In genomic region chr2:196718796-196719564, GRCh38 we compare ENCODE assay signal across 1 cellular context.
TF ChIP-seq lines count a peak whose summit lies in the region.

No MANE protein-coding gene starts in this region.

TF ChIP-seq in HepG2, 621 proteins besides CTCF, POLR2A, EP300 and RAD21 (continued from another document and continues in another):
- peak; percentile 52; the same call in 1 of the 2 replicates for TF ChIP-seq ARID5B (CRISPR knock-in tag; IDR thresholded peaks at IDR 0.05)
- no peak for TF ChIP-seq HDAC1 (CRISPR knock-in tag; IDR thresholded peaks at IDR 0.05)
- TF ChIP-seq NFIB (CRISPR knock-in tag; IDR thresholded peaks at IDR 0.05; ENCODE audit: borderline replicate concordance) = no peak
- no peak for TF ChIP-seq ZBTB44 (CRISPR knock-in tag; IDR thresholded peaks at IDR 0.05)
- no peak for TF ChIP-seq MXI1 (IDR thresholded peaks at IDR 0.05; ENCODE audit: borderline replicate concordance, low read depth, low read length)
- TF ChIP-seq ZNF318 (CRISPR knock-in tag; IDR thresholded peaks at IDR 0.05) = no peak
- TF ChIP-seq POLR2AphosphoS2 (IDR thresholded peaks at IDR 0.05; ENCODE audit: low read depth, low read length) = no peak
- no peak for TF ChIP-seq HIVEP1 (CRISPR knock-in tag; IDR thresholded peaks at IDR 0.05)
- no peak for TF ChIP-seq DMTF1 (CRISPR knock-in tag; IDR thresholded peaks at IDR 0.05)
- TF ChIP-seq ZMYM3 (CRISPR knock-in tag; IDR thresholded peaks at IDR 0.05) = no peak
- no peak for TF ChIP-seq CEBPZ (IDR thresholded peaks at IDR 0.05; ENCODE audit: low read length)
- TF ChIP-seq NFE2L2 (IDR thresholded peaks at IDR 0.05; ENCODE audit: low read length) = peak; percentile 84
- no peak for TF ChIP-seq NBN (conservative IDR thresholded peaks at IDR 0.05)
- TF ChIP-seq NFAT5 (CRISPR knock-in tag; IDR thresholded peaks at IDR 0.05) = no peak
- TF ChIP-seq ZC3H4 (CRISPR knock-in tag; IDR thresholded peaks at IDR 0.05; ENCODE audit: borderline replicate concordance) = no peak
- peak; percentile 57; the same call in 1 of the 2 replicates for TF ChIP-seq RFX5 (IDR thresholded peaks at IDR 0.05; ENCODE audit: low read depth, low read length)
- TF ChIP-seq ZNF263 (CRISPR knock-in tag; IDR thresholded peaks at IDR 0.05) = no peak
- TF ChIP-seq ZNF777 (CRISPR knock-in tag; IDR thresholded peaks at IDR 0.05) = no peak
- no peak for TF ChIP-seq HOXA5 (CRISPR knock-in tag; IDR thresholded peaks at IDR 0.05)
- TF ChIP-seq SRF (IDR thresholded peaks at IDR 0.05; ENCODE audit: low read depth, low read length) = no peak
- no peak for TF ChIP-seq ARNTL (CRISPR knock-in tag; IDR thresholded peaks at IDR 0.05)
- no peak for TF ChIP-seq ZNF512B (CRISPR knock-in tag; IDR thresholded peaks at IDR 0.05; ENCODE audit: borderline replicate concordance)
